33 cellular contexts compared by ENCODE assay signal in the genomic region with DNA sequence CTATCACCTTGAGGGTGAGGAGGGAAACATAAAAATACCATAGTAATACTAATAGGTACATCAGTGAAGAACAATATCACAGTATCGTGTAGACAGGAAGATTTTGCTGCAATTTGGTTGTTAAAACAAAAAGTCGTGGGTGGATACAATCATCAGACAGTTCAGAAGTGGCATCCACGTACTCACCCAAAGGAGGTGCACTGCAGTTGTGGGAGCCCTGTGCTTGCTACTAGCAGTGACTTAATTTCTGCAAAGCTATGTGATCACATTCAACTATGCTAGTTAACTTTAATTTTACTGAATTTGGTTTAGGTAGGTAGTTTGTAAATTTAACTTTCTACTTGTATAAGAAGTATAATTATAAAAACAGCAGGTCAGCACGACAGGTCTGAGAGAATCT.
"Had no signal": no experiment of that assay in that cellular context is flagged by ENCODE, and none has a peak within 500 bp of the region (broad histone marks: within the 10 kb centered on the region; RNA-seq: fewer than 3 reads in every experiment).

No MANE protein-coding gene starts in this region.

- DNase-seq: Karpas-422, Kasumi-1, MG63, MM.1S, MV-4-11, NCI-H1092, NCI-H1092 treated with DMSO at 0.1 percent for 48 hours, NCI-H1105, NCI-H1105 treated with DMSO at 0.1 percent for 48 hours, NCI-H1417 treated with DMSO at 0.1 percent for 48 hours, NCI-H1436, NCI-H1436 treated with DMSO at 0.1 percent for 48 hours, NCI-H146, NCI-H1694, NCI-H1694 treated with DMSO at 0.1 percent for 48 hours, NCI-H187, NCI-H187 treated with DMSO at 0.1 percent for 48 hours, NCI-H1930, NCI-H2029, NCI-H2029 treated with DMSO at 0.1 percent for 48 hours, NCI-H2081, NCI-H2081 treated with DMSO at 0.1 percent for 48 hours, NCI-H2107, NCI-H2171, NCI-H2171 treated with DMSO at 0.1 percent for 48 hours, NCI-H2227 treated with DMSO at 0.1 percent for 48 hours, NCI-H226, NCI-H345, NCI-H446, NCI-H446 treated with DMSO at 0.1 percent for 48 hours, NCI-H510A, NCI-H510A treated with DMSO at 0.1 percent for 48 hours had no signal

- H3K36me3 ChIP-seq: MG63 had no signal

- H3K9ac ChIP-seq: KMS-11 had no signal

- H3K4me3 ChIP-seq: MG63 had no signal

- H3K9me3 ChIP-seq: MG63 had no signal

- H3K27me3 ChIP-seq: MG63 had no signal

- H3K27ac ChIP-seq: KMS-11 had no signal

- H3K4me2 ChIP-seq: KMS-11 had no signal
